18 cellular contexts compared by ENCODE assay signal in the genomic region with DNA sequence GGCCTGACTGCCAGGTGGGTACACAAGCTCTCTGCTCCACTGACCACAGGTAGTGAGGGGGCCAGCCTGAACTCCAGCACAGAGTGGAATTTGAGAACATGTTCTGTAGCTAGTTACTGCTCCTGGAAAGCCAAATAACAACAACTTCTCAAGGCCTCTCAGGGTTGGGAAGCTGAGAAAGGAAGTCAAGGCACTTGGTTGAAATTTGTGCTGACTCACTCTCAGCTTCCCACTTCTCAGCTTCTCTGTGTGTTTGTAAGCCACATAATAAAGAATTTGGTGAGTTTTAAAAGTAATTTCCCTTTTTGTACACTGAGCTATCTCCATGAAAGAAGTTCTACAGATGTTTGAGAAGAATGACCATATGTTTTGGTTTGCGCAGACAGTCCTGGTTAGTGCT.
DNase-seq lines count a peak whose midpoint lies in the region; ATAC-seq and TF ChIP-seq lines count a peak whose summit lies in the region.
"Had no signal": no experiment of that assay in that cellular context is flagged by ENCODE, and none has a peak within 500 bp of the region (broad histone marks: within the 10 kb centered on the region; RNA-seq: fewer than 3 reads in every experiment).

No MANE protein-coding gene starts in this region.

- H4K20me1 ChIP-seq in PC-9 (ENCODE audit: insufficient read depth), result no peaks in the 10 kb centered on the region

- H3K27ac ChIP-seq in PC-9 (no peak overlapping the region), upper lobe of right lung (no peak overlapping the region)
- H3K27ac ChIP-seq: cardiac muscle cell, KMS-11, neural progenitor cell, thoracic aorta had no signal

- H3K27me3 Mint-ChIP-seq in activated CD8-positive, alpha-beta T cell treated with anti-CD3 and anti-CD28 coated beads for 36 hours, result peaks cover 9% of the 10 kb centered on the region
- peaks cover 9% of the 10 kb centered on the region for H3K27me3 Mint-ChIP-seq in activated CD8-positive, alpha-beta T cell treated with anti-CD3 and anti-CD28 coated beads, Interleukin-2, amount 10 ng/mL, durations not matched to agents 7 days and 5 days (ENCODE audit: low read depth)
- H3K27me3 Mint-ChIP-seq: T-cell had no signal

- no peaks in the 10 kb centered on the region for H3K9me2 ChIP-seq in PC-9 (ENCODE audit: insufficient read depth)

- intact Hi-C loops in activated CD8-positive, alpha-beta T cell treated with anti-CD3 and anti-CD28 coated beads for 36 hours (cut with micrococcal nuclease), result no loop called here
- intact Hi-C loops in PC-9 (cut with micrococcal nuclease; ENCODE audit: unreplicated experiment), result no loop called here
- intact Hi-C loops in upper lobe of right lung (cut with DNase I), result no loop called here

- H3K4me3 ChIP-seq in PC-9, result no peak overlapping the region
- no peak overlapping the region for H3K4me3 ChIP-seq in upper lobe of right lung
- H3K4me3 ChIP-seq in HAP-1, result no peak overlapping the region
- H3K4me3 ChIP-seq: cardiac muscle cell, neural progenitor cell, thoracic aorta had no signal

- no peak for TF ChIP-seq CTCF in activated CD8-positive, alpha-beta T cell treated with anti-CD3 and anti-CD28 coated beads for 36 hours (IDR thresholded peaks at IDR 0.05)
- no peak for TF ChIP-seq CTCF in PC-9 (conservative IDR thresholded peaks at IDR 0.05)
- TF ChIP-seq CTCF in upper lobe of right lung (IDR thresholded peaks at IDR 0.05), result no peak

- no peaks in the 10 kb centered on the region for H3F3A ChIP-seq in PC-9 (ENCODE audit: insufficient read depth, low read depth)

- H3K36me3 ChIP-seq in PC-9 (ENCODE audit: low read depth) (no peaks in the 10 kb centered on the region), upper lobe of right lung (no peaks in the 10 kb centered on the region), HAP-1 (replicated peaks) (no peaks in the 10 kb centered on the region)
- H3K36me3 ChIP-seq: cardiac muscle cell, neural progenitor cell, thoracic aorta had no signal

- POLR2A ChIA-PET in activated CD8-positive, alpha-beta T cell treated with anti-CD3 and anti-CD28 coated beads for 36 hours (lab: Charles Lee), result interaction anchor here (0.9 to 1.0 kb wide), 2 partner anchors 9 to 12 kb away, joined by 3 read pairs; no protein-coding TSS in a partner anchor
- POLR2A ChIA-PET in activated CD8-positive, alpha-beta T cell treated with anti-CD3 and anti-CD28 coated beads, Interleukin-2, amount 10 ng/mL, durations not matched to agents 7 days and 5 days (lab: Charles Lee), result interaction anchor here (1.0 kb wide), 1 partner anchor 10 kb away, joined by 3 read pairs; no protein-coding TSS in a partner anchor
- POLR2A ChIA-PET in PC-9 (lab: Charles Lee; ENCODE audit: unreplicated experiment), result interaction anchor here (0.7 kb wide), 1 partner anchor 81 kb away, joined by 3 read pairs; no protein-coding TSS in a partner anchor

- H3K9me3 Mint-ChIP-seq in activated CD8-positive, alpha-beta T cell treated with anti-CD3 and anti-CD28 coated beads for 36 hours, result peaks cover 6% of the 10 kb centered on the region
- H3K9me3 Mint-ChIP-seq in activated CD8-positive, alpha-beta T cell treated with anti-CD3 and anti-CD28 coated beads, Interleukin-2, amount 10 ng/mL, durations not matched to agents 7 days and 5 days (ENCODE audit: insufficient read depth), result peaks cover 10% of the 10 kb centered on the region

- no peak for DNase-seq in activated CD8-positive, alpha-beta T cell treated with anti-CD3 and anti-CD28 coated beads for 36 hours
- DNase-seq in activated CD8-positive, alpha-beta T cell treated with anti-CD3 and anti-CD28 coated beads, Interleukin-2, amount 10 ng/mL, durations not matched to agents 7 days and 5 days, result no peak
- no peak for DNase-seq in PC-9
- DNase-seq in fibroblast of peridontal ligament (ENCODE audit: extremely low read depth), result peak; percentile 43
- no peak for DNase-seq in upper lobe of right lung
- no peak for DNase-seq in HAP-1 (ENCODE audit: low spot score in 2 of 2)
- no peak for DNase-seq in NCI-H2196 (lab: John Stamatoyannopoulos, UW; ENCODE audit: unreplicated experiment)
- DNase-seq: activated CD4-positive, alpha-beta T cell treated with anti-CD3 and anti-CD28 coated beads for 48 hours; hypothalamus; left ventricle myocardium superior; NCI-H2081; small intestine; T-cell had no signal

- no peak for ATAC-seq in activated CD8-positive, alpha-beta T cell treated with anti-CD3 and anti-CD28 coated beads for 36 hours
- ATAC-seq in activated CD8-positive, alpha-beta T cell treated with anti-CD3 and anti-CD28 coated beads, Interleukin-2, amount 10 ng/mL, durations not matched to agents 7 days and 5 days, result no peak
- ATAC-seq in upper lobe of right lung (peak; percentile 64), HG02759 (IDR thresholded peaks at IDR 0.05; ENCODE audit: unreplicated experiment) (no peak)
- ATAC-seq: left ventricle myocardium superior, T-cell had no signal

- no peaks in the 10 kb centered on the region for H3K79me2 ChIP-seq in PC-9 (ENCODE audit: low read depth)

- H3K4me3 Mint-ChIP-seq in activated CD8-positive, alpha-beta T cell treated with anti-CD3 and anti-CD28 coated beads for 36 hours, result no peak overlapping the region
- no peak overlapping the region for H3K4me3 Mint-ChIP-seq in activated CD8-positive, alpha-beta T cell treated with anti-CD3 and anti-CD28 coated beads, Interleukin-2, amount 10 ng/mL, durations not matched to agents 7 days and 5 days
- H3K4me3 Mint-ChIP-seq: neural progenitor cell, T-cell had no signal

- H3K4me1 ChIP-seq in PC-9 (replicated peaks; ENCODE audit: insufficient read depth) (peaks cover 13% of the 10 kb centered on the region), upper lobe of right lung (no peaks in the 10 kb centered on the region), HAP-1 (peaks cover 9% of the 10 kb centered on the region)
- H3K4me1 ChIP-seq: neural progenitor cell had no signal

- in situ Hi-C loops in HAP-1 (cut with MboI; ENCODE audit: low sequenced_read_pairs), result no loop called here

- CTCF ChIA-PET in activated CD8-positive, alpha-beta T cell treated with anti-CD3 and anti-CD28 coated beads for 36 hours (lab: Charles Lee), result interaction anchor here (1.3 kb wide), 1 partner anchor 10 kb away, joined by 4 read pairs; no protein-coding TSS in a partner anchor
- CTCF ChIA-PET in activated CD8-positive, alpha-beta T cell treated with anti-CD3 and anti-CD28 coated beads, Interleukin-2, amount 10 ng/mL, durations not matched to agents 7 days and 5 days (lab: Charles Lee), result no interaction called here
- CTCF ChIA-PET in PC-9 (lab: Charles Lee), result no interaction called here

- H3K27me3 ChIP-seq in PC-9 (ENCODE audit: insufficient read depth, low read depth) (no peaks in the 10 kb centered on the region), upper lobe of right lung (no peaks in the 10 kb centered on the region), HAP-1 (ENCODE audit: low read depth) (no peaks in the 10 kb centered on the region)
- H3K27me3 ChIP-seq: cardiac muscle cell, neural progenitor cell had no signal

- 0 out of 2 replicates have a peak, but pooled peaks cover 19% of the 10 kb centered on the region for H3K9me3 ChIP-seq in PC-9 (ENCODE audit: insufficient read depth, low read depth)
- no peaks in the 10 kb centered on the region for H3K9me3 ChIP-seq in upper lobe of right lung
- H3K9me3 ChIP-seq in HAP-1, result 0 out of 2 replicates have a peak, but pooled peaks cover 4% of the 10 kb centered on the region
- H3K9me3 ChIP-seq: thoracic aorta had no signal

- peak overlapping the region; percentile 59; the same call in 1 of the 2 replicates for H2AFZ ChIP-seq in PC-9
- H2AFZ ChIP-seq: neural progenitor cell had no signal

- BruUV-seq in PC-9 (replicated peaks; lab: Mats Ljungman, UMichigan), result no TSS peak

- peak overlapping the region; percentile 53 for H3K27ac Mint-ChIP-seq in activated CD8-positive, alpha-beta T cell treated with anti-CD3 and anti-CD28 coated beads for 36 hours
- no peak overlapping the region for H3K27ac Mint-ChIP-seq in activated CD8-positive, alpha-beta T cell treated with anti-CD3 and anti-CD28 coated beads, Interleukin-2, amount 10 ng/mL, durations not matched to agents 7 days and 5 days
- H3K27ac Mint-ChIP-seq: neural progenitor cell, T-cell had no signal

- no peak overlapping the region for H3K4me2 ChIP-seq in PC-9
- H3K4me2 ChIP-seq: KMS-11, neural progenitor cell had no signal

- H3K4me1 Mint-ChIP-seq in activated CD8-positive, alpha-beta T cell treated with anti-CD3 and anti-CD28 coated beads for 36 hours (ENCODE audit: low read depth), result peaks cover 16% of the 10 kb centered on the region
- peaks cover 3% of the 10 kb centered on the region for H3K4me1 Mint-ChIP-seq in activated CD8-positive, alpha-beta T cell treated with anti-CD3 and anti-CD28 coated beads, Interleukin-2, amount 10 ng/mL, durations not matched to agents 7 days and 5 days (ENCODE audit: low read depth)
- H3K4me1 Mint-ChIP-seq: neural progenitor cell had no signal

- no peaks in the 10 kb centered on the region for H3K36me3 Mint-ChIP-seq in activated CD8-positive, alpha-beta T cell treated with anti-CD3 and anti-CD28 coated beads for 36 hours (ENCODE audit: low read depth)
- H3K36me3 Mint-ChIP-seq in activated CD8-positive, alpha-beta T cell treated with anti-CD3 and anti-CD28 coated beads, Interleukin-2, amount 10 ng/mL, durations not matched to agents 7 days and 5 days (ENCODE audit: low read depth), result peaks cover 4% of the 10 kb centered on the region
- H3K36me3 Mint-ChIP-seq: neural progenitor cell, T-cell had no signal
